11 cellular contexts compared by ENCODE assay signal in genomic region chr1:221711156-221711577, GRCh38. TPM values are rescaled to one million over a fixed set of nuclear protein-coding genes. Genes with fewer than 3 reads are reported as not detected.
DNase-seq lines count a peak whose midpoint lies in the region; ATAC-seq, FAIRE-seq and TF ChIP-seq lines count a peak whose summit lies in the region.
"Had no signal": no experiment of that assay in that cellular context is flagged by ENCODE, and none has a peak within 500 bp of the region (broad histone marks: within the 10 kb centered on the region; RNA-seq: fewer than 3 reads in every experiment).

No MANE protein-coding gene starts in this region.

- H3K9me3 ChIP-seq in A549: no peaks in the 10 kb centered on the region

- intact Hi-C loops in natural killer cell (cut with micrococcal nuclease): no loop called here

- H3K27ac Mint-ChIP-seq in HFFc6 (peak overlapping the region; percentile 90), natural killer cell (peak overlapping the region; percentile 91 to 99)
- H3K27ac Mint-ChIP-seq: H9 had no signal

- peaks cover 76% of the 10 kb centered on the region for H3K4me1 ChIP-seq in A549

- H3K4me1 Mint-ChIP-seq in HFFc6 (ENCODE audit: low read depth): peaks cover 82% of the 10 kb centered on the region
- peaks cover 92 to 96% of the 10 kb centered on the region in 2 donors for H3K4me1 Mint-ChIP-seq in natural killer cell

- 85% methylated on average over 2 of the region's 2 CpGs for WGBS in A549 (ENCODE audit: missing lambda C conversion rate)

- no peak for TF ChIP-seq EP300 in A549 (IDR thresholded peaks at IDR 0.05)

- TF ChIP-seq CTCF in A549 (IDR thresholded peaks at IDR 0.05) (no peak), HFFc6 (IDR thresholded peaks at IDR 0.05) (no peak), natural killer cell (IDR thresholded peaks at IDR 0.05) (no peak)

- H3K27ac ChIP-seq in A549: peak overlapping the region; percentile 65 to 77; a peak in 5 of 6 replicates
- peak overlapping the region; percentile 77 for H3K27ac ChIP-seq in caudate nucleus (ENCODE audit: low read depth, low read length)

- CTCF ChIA-PET in A549 (lab: Yijun Ruan, JAX): interaction anchor here (1.1 to 1.3 kb wide), 2 partner anchors 12 to 23 kb away, joined by 3 to 4 read pairs; no protein-coding TSS in a partner anchor

- H3K4me3 Mint-ChIP-seq in HFFc6 (no peak overlapping the region), natural killer cell (peak overlapping the region; percentile 45)
- H3K4me3 Mint-ChIP-seq: H9 had no signal

- no peak overlapping the region for H3K4me3 ChIP-seq in A549

- DNase-seq in A549 (ENCODE audit: low read depth in 1 of 2, low spot score in 1 of 2) (no peak), HFFc6 (no peak), caudate nucleus (lab: John Stamatoyannopoulos, UW) (no peak), natural killer cell (no peak), SHP77 (lab: John Stamatoyannopoulos, UW) (no peak)
- DNase-seq: H9, NCI-H2081 had no signal

- peak overlapping the region; percentile 48 for H3K4me2 ChIP-seq in A549

- ATAC-seq in A549 (no peak), natural killer cell (peak in 1 of 3 donors; percentile 8), GM19328 (IDR thresholded peaks at IDR 0.05; ENCODE audit: unreplicated experiment) (no peak), GM19023 (IDR thresholded peaks at IDR 0.05; ENCODE audit: unreplicated experiment) (no peak), HG02840 (IDR thresholded peaks at IDR 0.05; ENCODE audit: low FRiP score, unreplicated experiment) (no peak)

- H3K36me3 Mint-ChIP-seq in HFFc6 (ENCODE audit: low read depth) (peaks cover 55% of the 10 kb centered on the region), natural killer cell (no peaks in the 10 kb centered on the region)

- H3K9me3 Mint-ChIP-seq in HFFc6 (no peaks in the 10 kb centered on the region), natural killer cell (no peaks in the 10 kb centered on the region)

- peaks cover 2% of the 10 kb centered on the region; the same call in 1 of the 2 replicates for H3K27me3 Mint-ChIP-seq in HFFc6 (ENCODE audit: insufficient read depth)
- H3K27me3 Mint-ChIP-seq in natural killer cell (ENCODE audit: low read depth in 2 of 2): no peaks in the 10 kb centered on the region

- no peak for TF ChIP-seq POLR2A in A549 (IDR thresholded peaks at IDR 0.05; ENCODE audit: low read length)

- POLR2A ChIA-PET in A549 (lab: Yijun Ruan, JAX): interaction anchor here (0.6 kb wide), 1 partner anchor 14 kb away, joined by 3 read pairs; no protein-coding TSS in a partner anchor

- TF ChIP-seq RAD21 in A549 (conservative IDR thresholded peaks at IDR 0.05 in 1 of 2, IDR thresholded peaks at IDR 0.05 in 1 of 2): no peak

- no peak for FAIRE-seq in A549 (lab: Jason Lieb, UNC)
- FAIRE-seq: bronchial epithelial cell had no signal

TF ChIP-seq in A549, 52 proteins besides CTCF, POLR2A, EP300 and RAD21:
- no peak for TF ChIP-seq TP53 (CRISPR knock-in tag; IDR thresholded peaks at IDR 0.05)
- TF ChIP-seq BHLHE40 (IDR thresholded peaks at IDR 0.05; ENCODE audit: low read depth, low read length): no peak
TF ChIP-seq in A549: peak in this region for 0.

RNA-seq across cellular contexts. Expression of gene DUSP10, which starts 30.7 kb away (rescaled TPM):
- polyA plus RNA-seq in A549 (2011; rRNA removed): 4.8 and 5.0 TPM in 2 replicates
- polyA plus RNA-seq in A549 (2012; cell fraction: cytosol; rRNA removed): 2.1 and 3.0 TPM in 2 replicates
- polyA plus RNA-seq in A549 (2012; cell fraction: nucleus; rRNA removed): 3.9 and 4.1 TPM in 2 replicates
- polyA plus RNA-seq in A549 (2017; fragmentation: RNase III; extraction: RNeasy Plus Mini Kit Qiagen cat#74134 plus additional on column Dnase treatment): 3.4 to 5.4 TPM (median 5.2 TPM) in 3 replicates
- polyA minus RNA-seq in A549 (2011; rRNA and poly(A)+ RNA removed): 7.3 and 8.7 TPM in 2 replicates
- total RNA-seq in HFFc6 (2021; fragmentation: NEBNext Ultra II Directional; extraction: Animal tissue kit (Norgen Biotek cat#: 25700)): 10 to 100 TPM; 30.5 to 48.9 (median 43.8) TPM
- total RNA-seq in natural killer cell: 100 to 1,000 TPM; 109 to 231 (median 210) TPM
